In genomic region chrX:47574609-47575325, GRCh38 we compare ENCODE assay signal across 12 cellular contexts. TPM values are rescaled to one million over a fixed set of nuclear protein-coding genes. Genes with fewer than 3 reads are reported as not detected.
DNase-seq lines count a peak whose midpoint lies in the region; ATAC-seq and TF ChIP-seq lines count a peak whose summit lies in the region.
"Had no signal": no experiment of that assay in that cellular context is flagged by ENCODE, and none has a peak within 500 bp of the region (broad histone marks: within the 10 kb centered on the region; RNA-seq: fewer than 3 reads in every experiment).

No MANE protein-coding gene starts in this region.

- H4K20me1 ChIP-seq in BLaER1, result no peaks in the 10 kb centered on the region

- H3K23ac ChIP-seq in neuronal stem cell (ENCODE audit: low read depth, low read length, poor library complexity), result peak overlapping the region; percentile 65

- H2AFZ ChIP-seq in neuronal stem cell (ENCODE audit: low read length), result no peak overlapping the region
- H2AFZ ChIP-seq: GM23248 had no signal

- H3K4me1 ChIP-seq in BLaER1 (peaks cover 62% of the 10 kb centered on the region), cardiac muscle cell (ENCODE audit: low read depth) (peaks cover 9% of the 10 kb centered on the region), neuronal stem cell (ENCODE audit: control insufficient read depth in 2 of 2, insufficient read depth in 1 of 2, low read depth in 1 of 2, low read length in 2 of 2) (peaks cover 0 to 11% of the 10 kb centered on the region in 2 donors), Caco-2 (no peaks in the 10 kb centered on the region)

- no peak overlapping the region for H3K4ac ChIP-seq in neuronal stem cell (ENCODE audit: low read length)

- TF ChIP-seq CTCF in cardiac muscle cell (IDR thresholded peaks at IDR 0.05; ENCODE audit: low read depth, low read length), result no peak
- TF ChIP-seq CTCF in Caco-2 (IDR thresholded peaks at IDR 0.05; ENCODE audit: insufficient read depth in 1 of 2, low read depth in 1 of 2, low read length in 1 of 2, severe bottlenecking in 1 of 2, unreplicated experiment in 1 of 2), result no peak

- H2BK5ac ChIP-seq in neuronal stem cell (ENCODE audit: low read length), result peak overlapping the region; percentile 39

- H4K8ac ChIP-seq in neuronal stem cell (ENCODE audit: low read depth, low read length), result no peak overlapping the region

- H3K4me2 ChIP-seq in BLaER1, result peak overlapping the region; percentile 78
- H3K4me2 ChIP-seq in neuronal stem cell (ENCODE audit: insufficient read depth, low read length, poor library complexity, severe bottlenecking), result peak overlapping the region; percentile 69

- H3K36me3 ChIP-seq in BLaER1, result peaks cover 19% of the 10 kb centered on the region
- H3K36me3 ChIP-seq in cardiac muscle cell, result no peaks in the 10 kb centered on the region
- peaks cover 7 to 17% of the 10 kb centered on the region in 2 donors for H3K36me3 ChIP-seq in neuronal stem cell (replicated peaks in 1 of 2; ENCODE audit: control insufficient read depth in 2 of 2, insufficient read depth in 2 of 2, low read length in 2 of 2)
- H3K36me3 ChIP-seq in Caco-2 (ENCODE audit: control insufficient read depth, insufficient read depth, low read length), result no peaks in the 10 kb centered on the region

- H3K9me3 ChIP-seq in BLaER1 (peaks cover 8% of the 10 kb centered on the region; the same call in 1 of the 2 replicates), T-helper 17 cell (ENCODE audit: control insufficient read depth, low read length, poor library complexity, severe bottlenecking) (no peaks in the 10 kb centered on the region), cardiac muscle cell (ENCODE audit: low read depth) (no peaks in the 10 kb centered on the region), neuronal stem cell (replicated peaks in 1 of 2; ENCODE audit: control insufficient read depth in 2 of 2, insufficient read depth in 1 of 2, low read depth in 1 of 2, low read length in 2 of 2) (no peaks in the 10 kb centered on the region), Caco-2 (no peaks in the 10 kb centered on the region)

- H3K4me3 Mint-ChIP-seq in T-helper 17 cell, result peak overlapping the region; percentile 31
- no peak overlapping the region for H3K4me3 Mint-ChIP-seq in Caco-2 (ENCODE audit: unreplicated experiment)

- H2AK5ac ChIP-seq in neuronal stem cell (ENCODE audit: low read depth, low read length), result no peak overlapping the region

- H3K4me3 ChIP-seq in BLaER1, result peak overlapping the region; percentile 61
- H3K4me3 ChIP-seq in cardiac muscle cell, result peak overlapping the region; percentile 22
- peak overlapping the region in 1 of 2 donors; percentile 71 for H3K4me3 ChIP-seq in neuronal stem cell (ENCODE audit: low read length in 2 of 2)
- H3K4me3 ChIP-seq in Caco-2 (ENCODE audit: low read depth, low read length), result no peak overlapping the region
- H3K4me3 ChIP-seq: GM23248 had no signal

- H2BK120ac ChIP-seq in neuronal stem cell (ENCODE audit: low read depth, low read length), result no peak overlapping the region

- H3K27ac Mint-ChIP-seq in T-helper 17 cell, result no peak overlapping the region
- H3K27ac Mint-ChIP-seq in Caco-2 (ENCODE audit: unreplicated experiment), result no peak overlapping the region

- no peaks in the 10 kb centered on the region for H3K9me3 Mint-ChIP-seq in Caco-2 (ENCODE audit: unreplicated experiment)

- no peak overlapping the region for H4K91ac ChIP-seq in neuronal stem cell (ENCODE audit: low read depth, low read length, poor library complexity)

- intact Hi-C loops in Caco-2 (cut with micrococcal nuclease; ENCODE audit: unreplicated experiment), result no loop called here

- BruUV-seq in Caco-2 (replicated peaks; lab: Mats Ljungman, UMichigan), result no TSS peak

- POLR2A ChIA-PET in Caco-2 (lab: Charles Lee), result no interaction called here

- no peak overlapping the region for H3K14ac ChIP-seq in neuronal stem cell (ENCODE audit: low read length)

- no peak overlapping the region for H2BK12ac ChIP-seq in neuronal stem cell (ENCODE audit: low read length)

- WGBS in neuronal stem cell (ENCODE audit: extremely low coverage in 2 of 2, insufficient read length in 2 of 2, insufficient replicate concordance in 1 of 2), 2 donors, result no CpG with 5 or more reads among the region's 25 CpGs

- ATAC-seq in T-helper 17 cell, result no peak
- ATAC-seq in GM19397 (IDR thresholded peaks at IDR 0.05; ENCODE audit: unreplicated experiment), result no peak

- H3K9ac ChIP-seq in BLaER1, result peak overlapping the region; percentile 73
- H3K9ac ChIP-seq in neuronal stem cell (ENCODE audit: low read depth, low read length, poor library complexity), result peak overlapping the region; percentile 21

- CTCF ChIA-PET in Caco-2 (lab: Charles Lee), result no interaction called here

- H3K36me3 Mint-ChIP-seq in T-helper 17 cell (ENCODE audit: low read depth) (peaks cover 4% of the 10 kb centered on the region), Caco-2 (ENCODE audit: insufficient read depth, unreplicated experiment) (peaks cover 27% of the 10 kb centered on the region)

- H3K27me3 Mint-ChIP-seq in T-helper 17 cell (no peaks in the 10 kb centered on the region), Caco-2 (ENCODE audit: insufficient read depth, unreplicated experiment) (no peaks in the 10 kb centered on the region)

- DNase-seq in T-helper 17 cell, result no peak
- peak in 1 of 2 donors; percentile 47 for DNase-seq in cardiac muscle cell (ENCODE audit: low read depth in 1 of 2, low spot score in 1 of 2)
- DNase-seq in neuronal stem cell (ENCODE audit: low spot score), result no peak
- no peak for DNase-seq in NCI-H446 (lab: John Stamatoyannopoulos, UW)
- DNase-seq in Caco-2, result no peak
- DNase-seq in activated gamma-delta T cell (lab: John Stamatoyannopoulos, UW), result no peak
- DNase-seq: GM23248; NCI-H774; stimulated activated CD4-positive, alpha-beta T cell treated with anti-CD3 and anti-CD28 coated beads, Interleukin-1b, Interleukin-23, amount 100 ng/mL, for 48 hours had no signal

- H2BK15ac ChIP-seq in neuronal stem cell (ENCODE audit: low read length), result no peak overlapping the region

- H3K4me1 Mint-ChIP-seq in T-helper 17 cell (peaks cover 23% of the 10 kb centered on the region), Caco-2 (ENCODE audit: low read depth, unreplicated experiment) (no peaks in the 10 kb centered on the region)

- peak overlapping the region; percentile 94 for H3K18ac ChIP-seq in neuronal stem cell (ENCODE audit: low read length)

- H3K27ac ChIP-seq in BLaER1 (peak overlapping the region; percentile 89), cardiac muscle cell (peak overlapping the region; percentile 97), neuronal stem cell (replicated peaks; ENCODE audit: low read length) (no peak overlapping the region)
- H3K27ac ChIP-seq: GM23248 had no signal

- peaks cover 2% of the 10 kb centered on the region for H3K79me1 ChIP-seq in neuronal stem cell (ENCODE audit: low read depth, low read length)

- H3K27me3 ChIP-seq in BLaER1, result peaks cover 8% of the 10 kb centered on the region
- no peaks in the 10 kb centered on the region for H3K27me3 ChIP-seq in cardiac muscle cell
- no peaks in the 10 kb centered on the region for H3K27me3 ChIP-seq in neuronal stem cell (ENCODE audit: control insufficient read depth in 3 of 3, insufficient read depth in 3 of 3, low read depth in 1 of 3, low read length in 3 of 3)
- no peaks in the 10 kb centered on the region for H3K27me3 ChIP-seq in Caco-2 (replicated peaks; ENCODE audit: control insufficient read depth, insufficient read depth, low read length)

RNA-seq across cellular contexts. Expression of gene TIMP1, which starts 7.5 kb away (rescaled TPM):
- total RNA-seq in T-helper 17 cell (100 to 1,000 TPM in 1 of 2 donors, 10 to 100 TPM in 1; 94.5 to 143 TPM), cardiac muscle cell (54.4 and 113 TPM in 2 replicates), Caco-2 (2022) (3.9 and 5.0 TPM in 2 replicates)
- 147 and 247 TPM in 2 replicates for polyA plus RNA-seq in cardiac muscle cell
- polyA plus RNA-seq in neuronal stem cell (2013, experiment 1 of 2), result 75.3 TPM
- 72.6 TPM for polyA plus RNA-seq in neuronal stem cell (2013, experiment 2 of 2)

RNA-seq across cellular contexts. Expression of gene ARAF, which starts 13.8 kb away (rescaled TPM):
- total RNA-seq in T-helper 17 cell (100 to 1,000 TPM; 132 to 140 TPM), cardiac muscle cell (44.1 and 45.5 TPM in 2 replicates), Caco-2 (2022) (65.4 and 68.5 TPM in 2 replicates)
- 72.9 and 87.3 TPM in 2 replicates for polyA plus RNA-seq in cardiac muscle cell
- 48.0 TPM for polyA plus RNA-seq in neuronal stem cell (2013, experiment 1 of 2)
- 47.8 TPM for polyA plus RNA-seq in neuronal stem cell (2013, experiment 2 of 2)

RNA-seq across cellular contexts. Expression of gene SYN1, which starts 44.9 kb away (rescaled TPM):
- 1 to 10 TPM in 1 of 2 donors, under 1 TPM in 1; 0.52 to 1.1 TPM for total RNA-seq in T-helper 17 cell
- 1.8 and 2.0 TPM in 2 replicates for total RNA-seq in cardiac muscle cell
- polyA plus RNA-seq in cardiac muscle cell, result 10.8 and 12.6 TPM in 2 replicates
- polyA plus RNA-seq in neuronal stem cell (2013, experiment 1 of 2), result 3.6 TPM
- 4.0 TPM for polyA plus RNA-seq in neuronal stem cell (2013, experiment 2 of 2)
- not detected in 2 replicates for total RNA-seq in Caco-2 (2022)
- total RNA-seq: GM23248 had no signal

RNA-seq across cellular contexts. Expression of gene CFP, which starts 55.0 kb away (rescaled TPM):
- 10 to 100 TPM; 17.7 to 25.3 TPM for total RNA-seq in T-helper 17 cell
- total RNA-seq in cardiac muscle cell, result 0.07 and 0.09 TPM in 2 replicates
- polyA plus RNA-seq in cardiac muscle cell, result 0.13 TPM in 1 of 2 replicates, not detected in the other
- polyA plus RNA-seq in neuronal stem cell (2013, experiment 1 of 2), result 0.25 TPM
- polyA plus RNA-seq in neuronal stem cell (2013, experiment 2 of 2), result 0.24 TPM
- total RNA-seq in Caco-2 (2022), result 0.34 and 0.88 TPM in 2 replicates
- total RNA-seq: GM23248, M059J had no signal
- polyA plus RNA-seq: GM23248 had no signal
